In genomic region chr5:158559066-158559465, GRCh38 we compare ENCODE assay signal across 28 cellular contexts.
"Had no signal": no experiment of that assay in that cellular context is flagged by ENCODE, and none has a peak within 500 bp of the region (broad histone marks: within the 10 kb centered on the region; RNA-seq: fewer than 3 reads in every experiment).

No MANE protein-coding gene starts in this region.

- H3K36me3 Mint-ChIP-seq: activated CD8-positive, alpha-beta memory T cell treated with anti-CD3 and anti-CD28 coated beads, Interleukin-2, amount 10 ng/mL, durations not matched to agents 7 days and 5 days; activated naive CD4-positive, alpha-beta T cell treated with anti-CD3 and anti-CD28 coated beads, Interleukin-2, amount 50 U/mL, for 24 hours; naive thymus-derived CD8-positive, alpha-beta T cell; stimulated activated memory B cell treated with anti-CD40 and anti-IgM and Interleukin-4, amounts not matched to agents 10 μg/mL and 1 μg/mL and 100 μg/mL, for 72 hours; type B pancreatic cell had no signal

- H3K79me2 ChIP-seq: parathyroid adenoma had no signal

- DNase-seq: activated CD8-positive, alpha-beta memory T cell treated with anti-CD3 and anti-CD28 coated beads, Interleukin-2, amount 10 ng/mL, durations not matched to agents 7 days and 5 days; activated CD8-positive, alpha-beta T cell treated with anti-CD3 and anti-CD28 coated beads, Interleukin-2, amount 10 ng/mL, durations not matched to agents 7 days and 5 days; activated naive CD8-positive, alpha-beta T cell treated with anti-CD3 and anti-CD28 coated beads, Interleukin-2, amount 50 U/mL, for 24 hours; activated T-cell treated with anti-CD3 and anti-CD28 coated beads, Interleukin-2, amount 50 U/mL, for 48 hours; amygdala; central memory CD4-positive, alpha-beta T cell; endodermal cell; foreskin keratinocyte; heart right ventricle; midbrain; naive thymus-derived CD8-positive, alpha-beta T cell; occipital lobe; stimulated activated CD4-positive, alpha-beta T cell treated with anti-CD3 and anti-CD28 coated beads, Interleukin-1b, Interleukin-23, amount 100 ng/mL, for 48 hours; stimulated activated CD4-positive, alpha-beta T cell treated with anti-CD3 and anti-CD28 coated beads, Interleukin-4, amount 100 ng/mL, for 4 hours; stimulated activated CD8-positive, alpha-beta memory T cell treated with anti-CD3 and anti-CD28 coated beads, Interleukin-4, amount 100 ng/mL, for 48 hours; stimulated activated naive CD8-positive, alpha-beta T cell treated with anti-CD3 and anti-CD28 coated beads, Interleukin-15, amount 100 ng/mL, for 72 hours; substantia nigra had no signal

- H3K9ac ChIP-seq: parathyroid adenoma had no signal

- H3K4me1 Mint-ChIP-seq: activated naive CD4-positive, alpha-beta T cell treated with anti-CD3 and anti-CD28 coated beads, Interleukin-2, amount 50 U/mL, for 24 hours; endodermal cell had no signal

- H3K36me3 ChIP-seq: heart right ventricle, right atrium auricular region, vagina had no signal

- H3K4me3 ChIP-seq: heart right ventricle, right atrium auricular region, smooth muscle cell, vagina had no signal

- H3K9me3 Mint-ChIP-seq: activated naive CD4-positive, alpha-beta T cell treated with anti-CD3 and anti-CD28 coated beads, Interleukin-2, amount 50 U/mL, for 24 hours; activated naive CD8-positive, alpha-beta T cell treated with anti-CD3 and anti-CD28 coated beads, Interleukin-2, amount 50 U/mL, for 24 hours; activated T-helper 2 cell treated with anti-CD3 and anti-CD28 coated beads, Interferon-gamma antibody, Interleukin-2, Interleukin-4, amounts not matched to agents 10 μg/mL and 5 μg/mL and 100 μg/mL, durations not matched to agents 14 hours and 24 hours and 36 hours; endodermal cell; neural crest cell; stimulated activated naive CD8-positive, alpha-beta T cell treated with anti-CD3 and anti-CD28 coated beads, Interleukin-15, amount 100 ng/mL, for 72 hours had no signal

- ATAC-seq: activated CD8-positive, alpha-beta memory T cell treated with anti-CD3 and anti-CD28 coated beads, Interleukin-2, amount 10 ng/mL, durations not matched to agents 7 days and 5 days; activated CD8-positive, alpha-beta T cell treated with anti-CD3 and anti-CD28 coated beads, Interleukin-2, amount 10 ng/mL, durations not matched to agents 7 days and 5 days; activated naive CD8-positive, alpha-beta T cell treated with anti-CD3 and anti-CD28 coated beads, Interleukin-2, amount 50 U/mL, for 24 hours; esophagus mucosa; foreskin keratinocyte; heart right ventricle; naive thymus-derived CD8-positive, alpha-beta T cell; stimulated activated naive CD8-positive, alpha-beta T cell treated with anti-CD3 and anti-CD28 coated beads, Interleukin-15, amount 100 ng/mL, for 72 hours had no signal

- H3K4me1 ChIP-seq: foreskin keratinocyte, parathyroid adenoma, right atrium auricular region had no signal

- H3K4me2 ChIP-seq: smooth muscle cell had no signal

- H3K27ac Mint-ChIP-seq: activated CD8-positive, alpha-beta memory T cell treated with anti-CD3 and anti-CD28 coated beads, Interleukin-2, amount 10 ng/mL, durations not matched to agents 7 days and 5 days; activated CD8-positive, alpha-beta T cell treated with anti-CD3 and anti-CD28 coated beads, Interleukin-2, amount 10 ng/mL, durations not matched to agents 7 days and 5 days; activated naive CD4-positive, alpha-beta T cell treated with anti-CD3 and anti-CD28 coated beads, Interleukin-2, amount 50 U/mL, for 24 hours; activated naive CD8-positive, alpha-beta T cell treated with anti-CD3 and anti-CD28 coated beads, Interleukin-2, amount 50 U/mL, for 24 hours; activated T-helper 2 cell treated with anti-CD3 and anti-CD28 coated beads, Interferon-gamma antibody, Interleukin-2, Interleukin-4, amounts not matched to agents 10 μg/mL and 5 μg/mL and 100 μg/mL, durations not matched to agents 14 hours and 24 hours and 36 hours; dendritic cell treated with granulocyte-macrophage colony-stimulating factor and Interleukin-4, amounts not matched to agents 40 ng/mL and 50 ng/mL, for 4 days; endodermal cell; naive thymus-derived CD8-positive, alpha-beta T cell; stimulated activated naive CD8-positive, alpha-beta T cell treated with anti-CD3 and anti-CD28 coated beads, Interleukin-15, amount 100 ng/mL, for 72 hours; type B pancreatic cell had no signal

- H3K27me3 Mint-ChIP-seq: activated CD8-positive, alpha-beta memory T cell treated with anti-CD3 and anti-CD28 coated beads, Interleukin-2, amount 10 ng/mL, durations not matched to agents 7 days and 5 days; activated naive CD4-positive, alpha-beta T cell treated with anti-CD3 and anti-CD28 coated beads, Interleukin-2, amount 50 U/mL, for 24 hours; activated naive CD8-positive, alpha-beta T cell treated with anti-CD3 and anti-CD28 coated beads, Interleukin-2, amount 50 U/mL, for 24 hours; naive thymus-derived CD8-positive, alpha-beta T cell; stimulated activated memory B cell treated with anti-CD40 and anti-IgM and Interleukin-4, amounts not matched to agents 10 μg/mL and 1 μg/mL and 100 μg/mL, for 72 hours; stimulated activated naive CD8-positive, alpha-beta T cell treated with anti-CD3 and anti-CD28 coated beads, Interleukin-15, amount 100 ng/mL, for 72 hours had no signal

- H3K27me3 ChIP-seq: foreskin keratinocyte, heart right ventricle, right atrium auricular region, vagina had no signal

- H3K9me3 ChIP-seq: right atrium auricular region, vagina had no signal

- H3K4me3 Mint-ChIP-seq: activated CD8-positive, alpha-beta memory T cell treated with anti-CD3 and anti-CD28 coated beads, Interleukin-2, amount 10 ng/mL, durations not matched to agents 7 days and 5 days; activated CD8-positive, alpha-beta T cell treated with anti-CD3 and anti-CD28 coated beads, Interleukin-2, amount 10 ng/mL, durations not matched to agents 7 days and 5 days; activated naive CD4-positive, alpha-beta T cell treated with anti-CD3 and anti-CD28 coated beads, Interleukin-2, amount 50 U/mL, for 24 hours; activated naive CD8-positive, alpha-beta T cell treated with anti-CD3 and anti-CD28 coated beads, Interleukin-2, amount 50 U/mL, for 24 hours; dendritic cell treated with granulocyte-macrophage colony-stimulating factor and Interleukin-4, amounts not matched to agents 40 ng/mL and 50 ng/mL, for 4 days; endodermal cell; naive thymus-derived CD8-positive, alpha-beta T cell; neural crest cell; stimulated activated naive CD8-positive, alpha-beta T cell treated with anti-CD3 and anti-CD28 coated beads, Interleukin-15, amount 100 ng/mL, for 72 hours; type B pancreatic cell had no signal

- H3K27ac ChIP-seq: foreskin keratinocyte, heart right ventricle, parathyroid adenoma, right atrium auricular region, vagina had no signal

- H2AFZ ChIP-seq: parathyroid adenoma had no signal
